Comparison of ENCODE assay signal across 9 cellular contexts in genomic region chr5:75051217-75051751, GRCh38. TPM values are rescaled to one million over a fixed set of nuclear protein-coding genes. Genes with fewer than 3 reads are reported as not detected.
DNase-seq lines count a peak whose midpoint lies in the region; ATAC-seq and TF ChIP-seq lines count a peak whose summit lies in the region.
"Had no signal": no experiment of that assay in that cellular context is flagged by ENCODE, and none has a peak within 500 bp of the region (broad histone marks: within the 10 kb centered on the region; RNA-seq: fewer than 3 reads in every experiment).

No MANE protein-coding gene starts in this region.

- 78 to 94% methylated on average over 4 to 7 of the region's 7 CpGs for WGBS in endodermal cell (ENCODE audit: insufficient coverage in 1 of 2, insufficient read length in 1 of 2), 2 experiments

- DNase-seq in HFFc6, result no peak
- DNase-seq in activated CD4-positive, alpha-beta T cell treated with anti-CD3 and anti-CD28 coated beads, Interleukin-2, amount 50 U/mL, for 4 hours, result peak; percentile 17 to 22
- DNase-seq in endodermal cell, result peak; percentile 67
- no peak for DNase-seq in NCI-H1436 (lab: John Stamatoyannopoulos, UW)
- no peak for DNase-seq in lower lobe of right lung
- no peak for DNase-seq in C1 segment of cervical spinal cord (lab: John Stamatoyannopoulos, UW)
- DNase-seq: T-helper 9 cell had no signal

- H3K4me1 Mint-ChIP-seq in HFFc6 (ENCODE audit: low read depth) (peaks cover 82% of the 10 kb centered on the region), endodermal cell (peaks cover 42% of the 10 kb centered on the region)

- H3K9me3 ChIP-seq in endodermal cell (ENCODE audit: control insufficient read depth, low read length) (no peaks in the 10 kb centered on the region), lower lobe of right lung (no peaks in the 10 kb centered on the region)

- H3K27me3 Mint-ChIP-seq in HFFc6 (ENCODE audit: insufficient read depth), result no peaks in the 10 kb centered on the region
- H3K27me3 Mint-ChIP-seq in endodermal cell (ENCODE audit: insufficient read depth), result peaks cover 36% of the 10 kb centered on the region

- intact Hi-C loops in lower lobe of right lung (cut with DNase I), result no loop called here

- peaks cover 2% of the 10 kb centered on the region for H3K36me3 Mint-ChIP-seq in HFFc6 (ENCODE audit: low read depth)
- no peaks in the 10 kb centered on the region for H3K36me3 Mint-ChIP-seq in endodermal cell (ENCODE audit: low read depth)

- peaks cover 23% of the 10 kb centered on the region for H3K27me3 ChIP-seq in endodermal cell (ENCODE audit: control insufficient read depth, insufficient read depth, low read length, poor library complexity, severe bottlenecking)
- H3K27me3 ChIP-seq in rectal smooth muscle tissue (ENCODE audit: control insufficient read depth, insufficient read depth, low read length), result no peaks in the 10 kb centered on the region
- H3K27me3 ChIP-seq in lower lobe of right lung (ENCODE audit: low read depth), result no peaks in the 10 kb centered on the region

- H3K36me3 ChIP-seq in endodermal cell (ENCODE audit: control insufficient read depth, insufficient read depth, low read length) (no peaks in the 10 kb centered on the region), rectal smooth muscle tissue (ENCODE audit: control insufficient read depth, insufficient read depth, low read length) (no peaks in the 10 kb centered on the region), lower lobe of right lung (peaks cover 4% of the 10 kb centered on the region)

- peak overlapping the region; percentile 84 for H3K4me3 ChIP-seq in endodermal cell (ENCODE audit: low read length)
- H3K4me3 ChIP-seq in rectal smooth muscle tissue (ENCODE audit: low read length), result peak overlapping the region; percentile 87
- no peak overlapping the region for H3K4me3 ChIP-seq in lower lobe of right lung

- ATAC-seq in lower lobe of right lung, result no peak
- no peak for ATAC-seq in GM18517 (IDR thresholded peaks at IDR 0.05; ENCODE audit: unreplicated experiment)

- H3K27ac Mint-ChIP-seq in HFFc6, result peak overlapping the region; percentile 85
- H3K27ac Mint-ChIP-seq in endodermal cell, result no peak overlapping the region

- H3K9me3 Mint-ChIP-seq in HFFc6 (no peaks in the 10 kb centered on the region), endodermal cell (no peaks in the 10 kb centered on the region)

- H3K4me3 Mint-ChIP-seq in HFFc6 (peak overlapping the region; percentile 96), endodermal cell (peak overlapping the region; percentile 69)

- H3K9ac ChIP-seq in endodermal cell (ENCODE audit: extremely low read depth, low read length, poor library complexity, severe bottlenecking), result no peak overlapping the region
- H3K9ac ChIP-seq in rectal smooth muscle tissue (ENCODE audit: low read length), result no peak overlapping the region

- H3K27ac ChIP-seq in endodermal cell (ENCODE audit: low read depth, low read length) (no peak overlapping the region), rectal smooth muscle tissue (ENCODE audit: low read depth, low read length) (no peak overlapping the region), lower lobe of right lung (no peak overlapping the region)

- TF ChIP-seq CTCF in HFFc6 (IDR thresholded peaks at IDR 0.05) (no peak), endodermal cell (conservative IDR thresholded peaks at IDR 0.05) (no peak), lower lobe of right lung (IDR thresholded peaks at IDR 0.05) (no peak)

- H3K4me1 ChIP-seq in endodermal cell (ENCODE audit: control insufficient read depth, insufficient read depth, low read length), result peaks cover 9% of the 10 kb centered on the region
- peaks cover 13% of the 10 kb centered on the region for H3K4me1 ChIP-seq in rectal smooth muscle tissue (ENCODE audit: control insufficient read depth, insufficient read depth, low read length)
- peaks cover 32% of the 10 kb centered on the region for H3K4me1 ChIP-seq in lower lobe of right lung

RNA-seq across cellular contexts. Expression of gene GCNT4, which starts 1.1 kb away (rescaled TPM):
- total RNA-seq in HFFc6 (2021; fragmentation: NEBNext Ultra II Directional; extraction: Animal tissue kit (Norgen Biotek cat#: 25700)), result 10 to 100 TPM in 1 of 6 experiments, 1 to 10 TPM in 5; 4.4 to 11.0 (median 5.4) TPM
- 1 to 10 TPM; 2.5 to 4.2 TPM for total RNA-seq in endodermal cell
- 0.89 TPM for polyA plus RNA-seq in endodermal cell (2013, experiment 1 of 2)
- 1.2 TPM for polyA plus RNA-seq in endodermal cell (2013, experiment 2 of 2)
- 1.9 TPM for total RNA-seq in lower lobe of right lung

Comparison
In these comparisons a context has a peak if more than half of its experiments do, and no peak if none do; other contexts are left out.
1. DNase-seq: peak in activated CD4-positive, alpha-beta T cell treated with anti-CD3 and anti-CD28 coated beads, Interleukin-2, amount 50 U/mL, for 4 hours (2 of 2) and endodermal cell (single experiment); none in HFFc6 (single experiment), NCI-H1436 (single experiment), lower lobe of right lung (single experiment) and C1 segment of cervical spinal cord (0 of 14).